Comparison of ENCODE assay signal across 1 cellular context in genomic region chr17:59684967-59685366, GRCh38.
TF ChIP-seq lines count a peak whose summit lies in the region.

No MANE protein-coding gene starts in this region.

TF ChIP-seq in K562, 482 proteins besides CTCF, POLR2A, EP300 and RAD21 (continued from another document):
- peak in 1 of 2 experiments; percentile 47; a peak in 1 of 4 replicates for TF ChIP-seq TEAD1 (CRISPR knock-in tag; IDR thresholded peaks at IDR 0.05)
- no peak for TF ChIP-seq ZNF76 (CRISPR knock-in tag; IDR thresholded peaks at IDR 0.05; ENCODE audit: borderline replicate concordance)
- peak; percentile 72; the same call in 1 of the 2 replicates for TF ChIP-seq ZNF589 (CRISPR knock-in tag; IDR thresholded peaks at IDR 0.05; ENCODE audit: low read depth)
- peak; percentile 69; the same call in 1 of the 2 replicates for TF ChIP-seq RNF2 (IDR thresholded peaks at IDR 0.05)
- peak; percentile 66 for TF ChIP-seq VEZF1 (CRISPR knock-in tag; IDR thresholded peaks at IDR 0.05)
- TF ChIP-seq SRSF9 (IDR thresholded peaks at IDR 0.05; ENCODE audit: borderline replicate concordance, low read depth, low read length), result no peak
- TF ChIP-seq ZBTB2 (IDR thresholded peaks at IDR 0.05), result no peak
- peak; percentile 98 for TF ChIP-seq TAL1 (IDR thresholded peaks at IDR 0.05)
- no peak for TF ChIP-seq SRSF3 (IDR thresholded peaks at IDR 0.05; ENCODE audit: insufficient read depth, low read length)
- no peak for TF ChIP-seq POU5F1 (IDR thresholded peaks at IDR 0.05; ENCODE audit: borderline replicate concordance, low read depth, low read length, partially characterized antibody)
- no peak for TF ChIP-seq ATF6 (CRISPR knock-in tag; IDR thresholded peaks at IDR 0.05)
- peak; percentile 98 for TF ChIP-seq POLR2AphosphoS5 (IDR thresholded peaks at IDR 0.05; ENCODE audit: control insufficient read depth, insufficient read depth, low read depth, low read length)
- TF ChIP-seq STAT5A (IDR thresholded peaks at IDR 0.05; ENCODE audit: borderline replicate concordance, low read length), result peak; percentile 96
- TF ChIP-seq ZBTB5 (IDR thresholded peaks at IDR 0.05), result no peak
- no peak for TF ChIP-seq ZNF347 (CRISPR knock-in tag; IDR thresholded peaks at IDR 0.05; ENCODE audit: low read depth)
- TF ChIP-seq MAFG (tag; conservative IDR thresholded peaks at IDR 0.05), result peak; percentile 83
- TF ChIP-seq SFPQ (IDR thresholded peaks at IDR 0.05; ENCODE audit: low read depth, low read length), result no peak
- TF ChIP-seq MYBL2 (IDR thresholded peaks at IDR 0.05; ENCODE audit: low read depth), result no peak
- no peak for TF ChIP-seq MYBL2 (CRISPR knock-in tag; IDR thresholded peaks at IDR 0.05; ENCODE audit: borderline replicate concordance)
- no peak for TF ChIP-seq KLF13 (tag; IDR thresholded peaks at IDR 0.05; ENCODE audit: borderline replicate concordance, low read depth)
- peak; percentile 56 to 96; a peak in 3 of 4 replicates for TF ChIP-seq RCOR1 (IDR thresholded peaks at IDR 0.05; ENCODE audit: borderline replicate concordance in 1 of 2, low read depth in 2 of 2, low read length in 2 of 2)
- no peak for TF ChIP-seq TEAD2 (tag; IDR thresholded peaks at IDR 0.05)
- no peak for TF ChIP-seq NFXL1 (CRISPR knock-in tag; IDR thresholded peaks at IDR 0.05)
- no peak for TF ChIP-seq ZNF77 (CRISPR knock-in tag; IDR thresholded peaks at IDR 0.05)
- TF ChIP-seq ARNT (IDR thresholded peaks at IDR 0.05), result peak; percentile 70 to 91; a peak in 2 of 4 replicates
- peak; percentile 96 for TF ChIP-seq SOX6 (IDR thresholded peaks at IDR 0.05)
- TF ChIP-seq TSC22D4 (tag; IDR thresholded peaks at IDR 0.05), result no peak
- no peak for TF ChIP-seq SPI1 (IDR thresholded peaks at IDR 0.05; ENCODE audit: borderline replicate concordance, low read depth, low read length)
- no peak for TF ChIP-seq PTTG1 (tag; IDR thresholded peaks at IDR 0.05; ENCODE audit: low read depth)
- no peak for TF ChIP-seq GMEB1 (CRISPR knock-in tag; IDR thresholded peaks at IDR 0.05)
- TF ChIP-seq CCAR2 (IDR thresholded peaks at IDR 0.05; ENCODE audit: low read depth, low read length), result no peak
- TF ChIP-seq AFF4 (CRISPR knock-in tag; IDR thresholded peaks at IDR 0.05), result no peak
- TF ChIP-seq ZBTB8A (IDR thresholded peaks at IDR 0.05; ENCODE audit: partially characterized antibody), result no peak
- TF ChIP-seq RUNX1 (IDR thresholded peaks at IDR 0.05; ENCODE audit: low read depth), result no peak
- no peak for TF ChIP-seq HOXB6 (CRISPR knock-in tag; IDR thresholded peaks at IDR 0.05; ENCODE audit: borderline replicate concordance)
- peak; percentile 95 for TF ChIP-seq GATA2 (CRISPR knock-in tag; IDR thresholded peaks at IDR 0.05)
- no peak for TF ChIP-seq ELK3 (CRISPR knock-in tag; IDR thresholded peaks at IDR 0.05)
- no peak for TF ChIP-seq NR2C1 (IDR thresholded peaks at IDR 0.05)
- TF ChIP-seq NR2C1 (tag; IDR thresholded peaks at IDR 0.05), result 0 out of 2 replicates have a peak, but pooled peaks have one; percentile 42
- TF ChIP-seq CHD4 (IDR thresholded peaks at IDR 0.05; ENCODE audit: insufficient read depth, insufficient replicate concordance, low read depth, low read length, poor library complexity, severe bottlenecking), result no peak
- no peak for TF ChIP-seq CEBPB (tag; IDR thresholded peaks at IDR 0.05)
- no peak for TF ChIP-seq RBM22 (IDR thresholded peaks at IDR 0.05; ENCODE audit: low read depth, low read length, poor library complexity, severe bottlenecking)
